In genomic region chr1:50603274-50604271, GRCh38 we compare ENCODE assay signal across 11 cellular contexts.
A peak's percentile ranks its signal among the peaks of the same experiment; 100 is the strongest.
DNase-seq lines count a peak whose midpoint lies in the region; ATAC-seq, FAIRE-seq and TF ChIP-seq lines count a peak whose summit lies in the region.
"Had no signal": no experiment of that assay in that cellular context is flagged by ENCODE, and none has a peak within 500 bp of the region (broad histone marks: within the 10 kb centered on the region; RNA-seq: fewer than 3 reads in every experiment).

No MANE protein-coding gene starts in this region.

- ATAC-seq in HG02973 (IDR thresholded peaks at IDR 0.05; ENCODE audit: unreplicated experiment): peak; percentile 58

- peaks cover 0 to 6% of the 10 kb centered on the region in 2 donors for H3K36me3 Mint-ChIP-seq in CD14-positive monocyte

- FAIRE-seq in RCC 7860 (lab: Jason Lieb, UNC): peak; percentile 30

- H3K4me3 ChIP-seq in BJ (ENCODE audit: low read depth, low read length) (no peak overlapping the region), hepatocyte (no peak overlapping the region), ovary (no peak overlapping the region)

- H3K4me2 ChIP-seq in hepatocyte: no peak overlapping the region

- no peak overlapping the region for H3K4me3 Mint-ChIP-seq in CD14-positive monocyte
- H3K4me3 Mint-ChIP-seq: activated B cell treated with CpG ODN at 0.5 μM for 24 hours had no signal

- H3K79me2 ChIP-seq in hepatocyte: no peaks in the 10 kb centered on the region

- H3K36me3 ChIP-seq in BJ (ENCODE audit: control insufficient read depth, insufficient read depth, low read length) (no peaks in the 10 kb centered on the region), hepatocyte (replicated peaks; ENCODE audit: insufficient read depth, low read depth) (no peaks in the 10 kb centered on the region), ovary (no peaks in the 10 kb centered on the region)

- no peaks in the 10 kb centered on the region for H3K4me1 ChIP-seq in hepatocyte (ENCODE audit: insufficient read depth)
- H3K4me1 ChIP-seq in ovary (ENCODE audit: insufficient read depth): no peaks in the 10 kb centered on the region

- H3K27me3 ChIP-seq in BJ (ENCODE audit: control insufficient read depth, insufficient read depth, low read length) (no peaks in the 10 kb centered on the region), hepatocyte (no peaks in the 10 kb centered on the region), ovary (no peaks in the 10 kb centered on the region)

- CTCF ChIA-PET in BJ (lab: Yijun Ruan, JAX): interaction anchor here (0.9 to 4.1 kb wide), 7 partner anchors 9 to 236 kb away, joined by 3 to 25 read pairs (median 3); no protein-coding TSS in a partner anchor

- no peaks in the 10 kb centered on the region for H3K9me3 ChIP-seq in hepatocyte (ENCODE audit: low read depth)
- no peaks in the 10 kb centered on the region for H3K9me3 ChIP-seq in ovary

- H4K20me1 ChIP-seq in hepatocyte (ENCODE audit: insufficient read depth, poor library complexity, severe bottlenecking): no peaks in the 10 kb centered on the region

- no peaks in the 10 kb centered on the region for H3K9me2 ChIP-seq in hepatocyte (replicated peaks; ENCODE audit: insufficient read depth)

- H3K27ac Mint-ChIP-seq in CD14-positive monocyte: no peak overlapping the region
- H3K27ac Mint-ChIP-seq: activated B cell treated with CpG ODN at 0.5 μM for 24 hours had no signal

- TF ChIP-seq CTCF in BJ (IDR thresholded peaks at IDR 0.05; ENCODE audit: insufficient read depth, low read depth, low read length) (no peak), hepatocyte (IDR thresholded peaks at IDR 0.05; ENCODE audit: poor library complexity) (no peak), ovary (IDR thresholded peaks at IDR 0.05) (no peak), CD14-positive monocyte (IDR thresholded peaks at IDR 0.05) (no peak)

- POLR2A ChIA-PET in BJ (lab: Charles Lee): no interaction called here

- TF ChIP-seq EP300 in ovary (IDR thresholded peaks at IDR 0.05): no peak

- WGBS in hepatocyte (ENCODE audit: low lambda C conversion rate, missing lambda C conversion rate): 84% methylated on average over 7 of the region's 7 CpGs
- WGBS in ovary, 3 donors: 76 to 81% (median 80%) methylated on average over 7 of the region's 7 CpGs

- DNase-seq in BJ (ENCODE audit: low read depth) (peak; percentile 57), RCC 7860 (ENCODE audit: low spot score) (peak; percentile 37), hepatocyte (ENCODE audit: low spot score) (peak; percentile 7), ovary (no peak), NCI-H128 (lab: John Stamatoyannopoulos, UW; ENCODE audit: unreplicated experiment) (no peak), CD14-positive monocyte (ENCODE audit: low spot score) (no peak)
- DNase-seq in stimulated activated CD4-positive, alpha-beta T cell treated with anti-CD3 and anti-CD28 coated beads, Interleukin-2, amount 100 ng/mL, for 24 hours: no peak
- DNase-seq: activated B cell treated with CpG ODN at 0.5 μM for 24 hours, cerebellar nuclear complex, NCI-H1092 treated with DMSO at 0.1 percent for 48 hours had no signal

- H3K4me1 Mint-ChIP-seq in CD14-positive monocyte: no peaks in the 10 kb centered on the region
- H3K4me1 Mint-ChIP-seq: activated B cell treated with CpG ODN at 0.5 μM for 24 hours had no signal

- H3K9me3 Mint-ChIP-seq in CD14-positive monocyte: no peaks in the 10 kb centered on the region
- H3K9me3 Mint-ChIP-seq: activated B cell treated with CpG ODN at 0.5 μM for 24 hours had no signal

- no peak overlapping the region for H2AFZ ChIP-seq in hepatocyte

- intact Hi-C loops in ovary (cut with DNase I): no loop called here
- intact Hi-C loops in CD14-positive monocyte (cut with micrococcal nuclease): no loop called here

- H3K27me3 Mint-ChIP-seq in CD14-positive monocyte (ENCODE audit: low read depth in 3 of 3): no peaks in the 10 kb centered on the region
- H3K27me3 Mint-ChIP-seq: activated B cell treated with CpG ODN at 0.5 μM for 24 hours had no signal

- H3K27ac ChIP-seq in hepatocyte (no peak overlapping the region), ovary (no peak overlapping the region)

- no peak for TF ChIP-seq POLR2A in ovary (IDR thresholded peaks at IDR 0.05)

Comparison
In these comparisons a context has a peak if more than half of its experiments do, and no peak if none do; other contexts are left out.
1. DNase-seq: peak in BJ (single experiment), RCC 7860 (single experiment) and hepatocyte (single experiment); none in ovary (0 of 5), NCI-H128 (single experiment), CD14-positive monocyte (single experiment) and stimulated activated CD4-positive, alpha-beta T cell treated with anti-CD3 and anti-CD28 coated beads, Interleukin-2, amount 100 ng/mL, for 24 hours (0 of 2).